ENCODE assay signal across 1 cellular context in genomic region chr17:10447035-10447931, GRCh38.
TF ChIP-seq lines count a peak whose summit lies in the region.

No MANE protein-coding gene starts in this region.

TF ChIP-seq in HepG2, 621 proteins besides CTCF, POLR2A, EP300 and RAD21 (continued from another document and continues in another):
- TF ChIP-seq ZFP41 (CRISPR knock-in tag; IDR thresholded peaks at IDR 0.05; ENCODE audit: borderline replicate concordance): no peak
- no peak for TF ChIP-seq XBP1 (CRISPR knock-in tag; IDR thresholded peaks at IDR 0.05)
- TF ChIP-seq HCFC1 (IDR thresholded peaks at IDR 0.05; ENCODE audit: low read depth, low read length): no peak
- TF ChIP-seq HDAC2 (CRISPR knock-in tag; IDR thresholded peaks at IDR 0.05): peak; percentile 20; the same call in 1 of the 2 replicates
- no peak for TF ChIP-seq PRMT3 (CRISPR knock-in tag; IDR thresholded peaks at IDR 0.05; ENCODE audit: borderline replicate concordance, low read depth)
- TF ChIP-seq ZNF652 (CRISPR knock-in tag; IDR thresholded peaks at IDR 0.05; ENCODE audit: borderline replicate concordance, low read depth): no peak
- TF ChIP-seq NCOA5 (CRISPR knock-in tag; IDR thresholded peaks at IDR 0.05): no peak
- TF ChIP-seq, protein P1, sequence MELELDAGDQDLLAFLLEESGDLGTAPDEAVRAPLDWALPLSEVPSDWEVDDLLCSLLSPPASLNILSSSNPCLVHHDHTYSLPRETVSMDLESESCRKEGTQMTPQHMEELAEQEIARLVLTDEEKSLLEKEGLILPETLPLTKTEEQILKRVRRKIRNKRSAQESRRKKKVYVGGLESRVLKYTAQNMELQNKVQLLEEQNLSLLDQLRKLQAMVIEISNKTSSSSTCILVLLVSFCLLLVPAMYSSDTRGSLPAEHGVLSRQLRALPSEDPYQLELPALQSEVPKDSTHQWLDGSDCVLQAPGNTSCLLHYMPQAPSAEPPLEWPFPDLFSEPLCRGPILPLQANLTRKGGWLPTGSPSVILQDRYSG (CRISPR knock-in tag; IDR thresholded peaks at IDR 0.05): no peak
- no peak for TF ChIP-seq ZNF781 (CRISPR knock-in tag; IDR thresholded peaks at IDR 0.05; ENCODE audit: borderline replicate concordance, not compliant biosample characterization)
- no peak for TF ChIP-seq RBAK (CRISPR knock-in tag; IDR thresholded peaks at IDR 0.05)
- TF ChIP-seq KMT2B (CRISPR knock-in tag; IDR thresholded peaks at IDR 0.05): no peak
- TF ChIP-seq JUN (CRISPR knock-in tag; IDR thresholded peaks at IDR 0.05): 0 out of 2 replicates have a peak, but pooled peaks have one; percentile 34
- TF ChIP-seq, protein P2, sequence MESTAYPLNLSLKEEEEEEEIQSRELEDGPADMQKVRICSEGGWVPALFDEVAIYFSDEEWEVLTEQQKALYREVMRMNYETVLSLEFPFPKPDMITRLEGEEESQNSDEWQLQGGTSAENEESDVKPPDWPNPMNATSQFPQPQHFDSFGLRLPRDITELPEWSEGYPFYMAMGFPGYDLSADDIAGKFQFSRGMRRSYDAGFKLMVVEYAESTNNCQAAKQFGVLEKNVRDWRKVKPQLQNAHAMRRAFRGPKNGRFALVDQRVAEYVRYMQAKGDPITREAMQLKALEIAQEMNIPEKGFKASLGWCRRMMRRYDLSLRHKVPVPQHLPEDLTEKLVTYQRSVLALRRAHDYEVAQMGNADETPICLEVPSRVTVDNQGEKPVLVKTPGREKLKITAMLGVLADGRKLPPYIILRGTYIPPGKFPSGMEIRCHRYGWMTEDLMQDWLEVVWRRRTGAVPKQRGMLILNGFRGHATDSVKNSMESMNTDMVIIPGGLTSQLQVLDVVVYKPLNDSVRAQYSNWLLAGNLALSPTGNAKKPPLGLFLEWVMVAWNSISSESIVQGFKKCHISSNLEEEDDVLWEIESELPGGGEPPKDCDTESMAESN (CRISPR knock-in tag; conservative IDR thresholded peaks at IDR 0.05): no peak
- TF ChIP-seq TBL1XR1 (IDR thresholded peaks at IDR 0.05; ENCODE audit: borderline replicate concordance, low read length, partially characterized antibody): no peak
- TF ChIP-seq, protein P3, sequence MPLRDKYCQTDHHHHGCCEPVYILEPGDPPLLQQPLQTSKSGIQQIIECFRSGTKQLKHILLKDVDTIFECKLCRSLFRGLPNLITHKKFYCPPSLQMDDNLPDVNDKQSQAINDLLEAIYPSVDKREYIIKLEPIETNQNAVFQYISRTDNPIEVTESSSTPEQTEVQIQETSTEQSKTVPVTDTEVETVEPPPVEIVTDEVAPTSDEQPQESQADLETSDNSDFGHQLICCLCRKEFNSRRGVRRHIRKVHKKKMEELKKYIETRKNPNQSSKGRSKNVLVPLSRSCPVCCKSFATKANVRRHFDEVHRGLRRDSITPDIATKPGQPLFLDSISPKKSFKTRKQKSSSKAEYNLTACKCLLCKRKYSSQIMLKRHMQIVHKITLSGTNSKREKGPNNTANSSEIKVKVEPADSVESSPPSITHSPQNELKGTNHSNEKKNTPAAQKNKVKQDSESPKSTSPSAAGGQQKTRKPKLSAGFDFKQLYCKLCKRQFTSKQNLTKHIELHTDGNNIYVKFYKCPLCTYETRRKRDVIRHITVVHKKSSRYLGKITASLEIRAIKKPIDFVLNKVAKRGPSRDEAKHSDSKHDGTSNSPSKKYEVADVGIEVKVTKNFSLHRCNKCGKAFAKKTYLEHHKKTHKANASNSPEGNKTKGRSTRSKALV (CRISPR knock-in tag; IDR thresholded peaks at IDR 0.05): no peak
- TF ChIP-seq SMARCE1 (IDR thresholded peaks at IDR 0.05; ENCODE audit: borderline replicate concordance): no peak
- no peak for TF ChIP-seq ZBTB49 (CRISPR knock-in tag; IDR thresholded peaks at IDR 0.05; ENCODE audit: borderline replicate concordance)
- no peak for TF ChIP-seq FIP1L1 (IDR thresholded peaks at IDR 0.05; ENCODE audit: borderline replicate concordance, insufficient read depth, low read depth, low read length)
- no peak for TF ChIP-seq SP5 (CRISPR knock-in tag; IDR thresholded peaks at IDR 0.05; ENCODE audit: borderline replicate concordance, low read depth)
- no peak for TF ChIP-seq JARID2 (CRISPR knock-in tag; IDR thresholded peaks at IDR 0.05; ENCODE audit: insufficient replicate concordance)
- TF ChIP-seq KLF15 (CRISPR knock-in tag; IDR thresholded peaks at IDR 0.05; ENCODE audit: borderline replicate concordance): no peak
- TF ChIP-seq HOXD1 (CRISPR knock-in tag; IDR thresholded peaks at IDR 0.05): no peak
- TF ChIP-seq SP2 (CRISPR knock-in tag; IDR thresholded peaks at IDR 0.05): no peak
- no peak for TF ChIP-seq DR1 (CRISPR knock-in tag; IDR thresholded peaks at IDR 0.05)
- no peak for TF ChIP-seq ZNF329 (CRISPR knock-in tag; IDR thresholded peaks at IDR 0.05; ENCODE audit: low read depth)
- no peak for TF ChIP-seq ZNF354B (CRISPR knock-in tag; IDR thresholded peaks at IDR 0.05)
- no peak for TF ChIP-seq MED13 (CRISPR knock-in tag; IDR thresholded peaks at IDR 0.05)
- no peak for TF ChIP-seq YEATS2 (CRISPR knock-in tag; IDR thresholded peaks at IDR 0.05; ENCODE audit: borderline replicate concordance)
- TF ChIP-seq TFE3 (CRISPR knock-in tag; IDR thresholded peaks at IDR 0.05): no peak
- TF ChIP-seq, protein P4, sequence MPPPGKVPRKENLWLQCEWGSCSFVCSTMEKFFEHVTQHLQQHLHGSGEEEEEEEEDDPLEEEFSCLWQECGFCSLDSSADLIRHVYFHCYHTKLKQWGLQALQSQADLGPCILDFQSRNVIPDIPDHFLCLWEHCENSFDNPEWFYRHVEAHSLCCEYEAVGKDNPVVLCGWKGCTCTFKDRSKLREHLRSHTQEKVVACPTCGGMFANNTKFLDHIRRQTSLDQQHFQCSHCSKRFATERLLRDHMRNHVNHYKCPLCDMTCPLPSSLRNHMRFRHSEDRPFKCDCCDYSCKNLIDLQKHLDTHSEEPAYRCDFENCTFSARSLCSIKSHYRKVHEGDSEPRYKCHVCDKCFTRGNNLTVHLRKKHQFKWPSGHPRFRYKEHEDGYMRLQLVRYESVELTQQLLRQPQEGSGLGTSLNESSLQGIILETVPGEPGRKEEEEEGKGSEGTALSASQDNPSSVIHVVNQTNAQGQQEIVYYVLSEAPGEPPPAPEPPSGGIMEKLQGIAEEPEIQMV (CRISPR knock-in tag; IDR thresholded peaks at IDR 0.05; ENCODE audit: low read depth): no peak
- no peak for TF ChIP-seq RORA (CRISPR knock-in tag; IDR thresholded peaks at IDR 0.05)
- no peak for TF ChIP-seq ZNF382 (CRISPR knock-in tag; IDR thresholded peaks at IDR 0.05; ENCODE audit: borderline replicate concordance)
- TF ChIP-seq RFXAP (CRISPR knock-in tag; IDR thresholded peaks at IDR 0.05; ENCODE audit: borderline replicate concordance): no peak
- TF ChIP-seq ZNF674 (CRISPR knock-in tag; IDR thresholded peaks at IDR 0.05; ENCODE audit: low read depth): no peak
- no peak for TF ChIP-seq ZNF615 (CRISPR knock-in tag; IDR thresholded peaks at IDR 0.05; ENCODE audit: borderline replicate concordance)
- no peak for TF ChIP-seq DNMT1 (CRISPR knock-in tag; IDR thresholded peaks at IDR 0.05)
- TF ChIP-seq ZNF224 (CRISPR knock-in tag; IDR thresholded peaks at IDR 0.05): no peak
- no peak for TF ChIP-seq DNMT3B (CRISPR knock-in tag; conservative IDR thresholded peaks at IDR 0.05)
- no peak for TF ChIP-seq IRF2 (CRISPR knock-in tag; IDR thresholded peaks at IDR 0.05)
- no peak for TF ChIP-seq MAFF (IDR thresholded peaks at IDR 0.05; ENCODE audit: low read depth, low read length)
- no peak for TF ChIP-seq TOPORS (CRISPR knock-in tag; IDR thresholded peaks at IDR 0.05)
- no peak for TF ChIP-seq YEATS4 (CRISPR knock-in tag; IDR thresholded peaks at IDR 0.05; ENCODE audit: borderline replicate concordance)
- TF ChIP-seq KLF12 (CRISPR knock-in tag; IDR thresholded peaks at IDR 0.05; ENCODE audit: borderline replicate concordance): no peak
- TF ChIP-seq, protein P5, sequence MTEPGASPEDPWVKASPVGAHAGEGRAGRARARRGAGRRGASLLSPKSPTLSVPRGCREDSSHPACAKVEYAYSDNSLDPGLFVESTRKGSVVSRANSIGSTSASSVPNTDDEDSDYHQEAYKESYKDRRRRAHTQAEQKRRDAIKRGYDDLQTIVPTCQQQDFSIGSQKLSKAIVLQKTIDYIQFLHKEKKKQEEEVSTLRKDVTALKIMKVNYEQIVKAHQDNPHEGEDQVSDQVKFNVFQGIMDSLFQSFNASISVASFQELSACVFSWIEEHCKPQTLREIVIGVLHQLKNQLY (CRISPR knock-in tag; IDR thresholded peaks at IDR 0.05): no peak
- TF ChIP-seq HMG20A (CRISPR knock-in tag; IDR thresholded peaks at IDR 0.05; ENCODE audit: borderline replicate concordance): peak; percentile 73
- TF ChIP-seq, protein P6, sequence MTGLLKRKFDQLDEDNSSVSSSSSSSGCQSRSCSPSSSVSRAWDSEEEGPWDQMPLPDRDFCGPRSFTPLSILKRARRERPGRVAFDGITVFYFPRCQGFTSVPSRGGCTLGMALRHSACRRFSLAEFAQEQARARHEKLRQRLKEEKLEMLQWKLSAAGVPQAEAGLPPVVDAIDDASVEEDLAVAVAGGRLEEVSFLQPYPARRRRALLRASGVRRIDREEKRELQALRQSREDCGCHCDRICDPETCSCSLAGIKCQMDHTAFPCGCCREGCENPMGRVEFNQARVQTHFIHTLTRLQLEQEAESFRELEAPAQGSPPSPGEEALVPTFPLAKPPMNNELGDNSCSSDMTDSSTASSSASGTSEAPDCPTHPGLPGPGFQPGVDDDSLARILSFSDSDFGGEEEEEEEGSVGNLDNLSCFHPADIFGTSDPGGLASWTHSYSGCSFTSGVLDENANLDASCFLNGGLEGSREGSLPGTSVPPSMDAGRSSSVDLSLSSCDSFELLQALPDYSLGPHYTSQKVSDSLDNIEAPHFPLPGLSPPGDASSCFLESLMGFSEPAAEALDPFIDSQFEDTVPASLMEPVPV (CRISPR knock-in tag; IDR thresholded peaks at IDR 0.05): no peak
- TF ChIP-seq ZNF598 (CRISPR knock-in tag; IDR thresholded peaks at IDR 0.05; ENCODE audit: borderline replicate concordance): no peak
- no peak for TF ChIP-seq MATR3 (CRISPR knock-in tag; IDR thresholded peaks at IDR 0.05)
- no peak for TF ChIP-seq TAF15 (IDR thresholded peaks at IDR 0.05; ENCODE audit: low read depth, low read length, poor library complexity, severe bottlenecking)
- no peak for TF ChIP-seq SMARCC2 (IDR thresholded peaks at IDR 0.05)
- no peak for TF ChIP-seq ZNF30 (CRISPR knock-in tag; IDR thresholded peaks at IDR 0.05)
- TF ChIP-seq, protein P7, sequence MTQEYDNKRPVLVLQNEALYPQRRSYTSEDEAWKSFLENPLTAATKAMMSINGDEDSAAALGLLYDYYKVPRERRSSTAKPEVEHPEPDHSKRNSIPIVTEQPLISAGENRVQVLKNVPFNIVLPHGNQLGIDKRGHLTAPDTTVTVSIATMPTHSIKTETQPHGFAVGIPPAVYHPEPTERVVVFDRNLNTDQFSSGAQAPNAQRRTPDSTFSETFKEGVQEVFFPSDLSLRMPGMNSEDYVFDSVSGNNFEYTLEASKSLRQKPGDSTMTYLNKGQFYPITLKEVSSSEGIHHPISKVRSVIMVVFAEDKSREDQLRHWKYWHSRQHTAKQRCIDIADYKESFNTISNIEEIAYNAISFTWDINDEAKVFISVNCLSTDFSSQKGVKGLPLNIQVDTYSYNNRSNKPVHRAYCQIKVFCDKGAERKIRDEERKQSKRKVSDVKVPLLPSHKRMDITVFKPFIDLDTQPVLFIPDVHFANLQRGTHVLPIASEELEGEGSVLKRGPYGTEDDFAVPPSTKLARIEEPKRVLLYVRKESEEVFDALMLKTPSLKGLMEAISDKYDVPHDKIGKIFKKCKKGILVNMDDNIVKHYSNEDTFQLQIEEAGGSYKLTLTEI (CRISPR knock-in tag; conservative IDR thresholded peaks at IDR 0.05): no peak
- no peak; the same call in 1 of the 2 replicates for TF ChIP-seq HOXA9 (CRISPR knock-in tag; IDR thresholded peaks at IDR 0.05; ENCODE audit: borderline replicate concordance)
- no peak for TF ChIP-seq RBM39 (IDR thresholded peaks at IDR 0.05; ENCODE audit: low read depth, low read length, poor library complexity, severe bottlenecking)
- no peak for TF ChIP-seq ZNF234 (CRISPR knock-in tag; conservative IDR thresholded peaks at IDR 0.05)
- no peak for TF ChIP-seq BRD4 (CRISPR knock-in tag; IDR thresholded peaks at IDR 0.05)
- no peak for TF ChIP-seq HOXA7 (CRISPR knock-in tag; IDR thresholded peaks at IDR 0.05)
- no peak for TF ChIP-seq ZNF263 (CRISPR knock-in tag; IDR thresholded peaks at IDR 0.05)
